34 cellular contexts compared by ENCODE assay signal in the genomic region with DNA sequence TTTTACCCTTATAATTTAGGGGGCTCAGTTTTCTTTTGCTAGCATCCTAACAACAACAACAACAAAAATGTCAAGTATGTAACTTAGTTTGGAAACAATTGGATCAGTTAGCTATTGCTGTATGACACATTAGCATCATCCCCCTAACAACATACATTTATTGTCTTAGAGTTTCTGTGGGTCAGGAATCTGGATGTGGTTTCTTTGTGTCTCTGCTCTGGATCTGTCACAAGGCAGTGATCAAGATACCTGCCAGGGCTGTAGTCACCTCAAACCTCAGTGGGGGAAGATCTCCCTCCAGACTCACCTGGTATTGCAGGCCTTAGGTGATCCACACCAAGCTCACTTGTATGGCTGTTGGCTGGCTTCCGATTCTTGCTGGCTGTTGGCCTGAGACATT. TPM values are rescaled to one million over a fixed set of nuclear protein-coding genes. Genes with fewer than 3 reads are reported as not detected.
"Had no signal": no experiment of that assay in that cellular context is flagged by ENCODE, and none has a peak within 500 bp of the region (broad histone marks: within the 10 kb centered on the region; RNA-seq: fewer than 3 reads in every experiment).

No MANE protein-coding gene starts in this region.

- FAIRE-seq: astrocyte, bronchial epithelial cell, TTC549 had no signal

- H3K27ac ChIP-seq: body of pancreas, brain microvascular endothelial cell, cardiac muscle cell, VCaP had no signal

- H3K9me3 ChIP-seq: body of pancreas had no signal

- H3K4me3 ChIP-seq: body of pancreas, cardiac muscle cell had no signal

- H3K27me3 ChIP-seq: body of pancreas, brain microvascular endothelial cell, cardiac muscle cell had no signal

- ATAC-seq: activated CD8-positive, alpha-beta T cell treated with anti-CD3 and anti-CD28 coated beads for 36 hours; activated naive CD8-positive, alpha-beta T cell treated with anti-CD3 and anti-CD28 coated beads, Interleukin-2, amount 50 U/mL, for 24 hours; body of pancreas had no signal

- H3K4me1 ChIP-seq: body of pancreas had no signal

- DNase-seq: activated B cell treated with CpG ODN at 0.5 μM for 24 hours; activated CD4-positive, alpha-beta memory T cell treated with anti-CD3 and anti-CD28 coated beads for 36 hours; activated CD4-positive, alpha-beta T cell treated with anti-CD3 and anti-CD28 coated beads for 4 hours; activated CD4-positive, alpha-beta T cell treated with anti-CD3 and anti-CD28 coated beads, Interleukin-2, amount 10 ng/mL, durations not matched to agents 24 days and 14 days; activated CD4-positive, alpha-beta T cell treated with anti-CD3 and anti-CD28 coated beads, Interleukin-2, amount 50 U/mL, for 1 hour; activated CD4-positive, alpha-beta T cell treated with anti-CD3 and anti-CD28 coated beads, Interleukin-2, amount 50 U/mL, for 4 hours; activated CD4-positive, CD25-positive, alpha-beta regulatory T cell treated with anti-CD3 and anti-CD28 coated beads, Interleukin-2, amount 50 U/mL, for 72 hours; activated CD8-positive, alpha-beta memory T cell treated with anti-CD3 and anti-CD28 coated beads, Interleukin-2, amount 50 U/mL, for 4 hours; activated CD8-positive, alpha-beta T cell treated with anti-CD3 and anti-CD28 coated beads for 36 hours; activated effector memory CD4-positive, alpha-beta T cell treated with Interleukin-2 at 50 U/mL for 16 hours; activated gamma-delta T cell; activated naive CD4-positive, alpha-beta T cell treated with anti-CD3 and anti-CD28 coated beads, Interleukin-2, amount 10 ng/mL, durations not matched to agents 7 days and 5 days; activated naive CD4-positive, alpha-beta T cell treated with Interleukin-2 at 50 U/mL for 16 hours; activated naive CD8-positive, alpha-beta T cell treated with anti-CD3 and anti-CD28 coated beads, Interleukin-2, amount 10 ng/mL, durations not matched to agents 7 days and 5 days; activated naive CD8-positive, alpha-beta T cell treated with anti-CD3 and anti-CD28 coated beads, Interleukin-2, amount 50 U/mL, for 24 hours; activated T-cell treated with anti-CD3 and anti-CD28 coated beads, Interleukin-2, amount 50 U/mL, for 24 hours; activated T-cell treated with anti-CD3 and anti-CD28 coated beads, Interleukin-2, amount 50 U/mL, for 48 hours; amygdala; anterior cingulate cortex; body of pancreas; brain microvascular endothelial cell; caudate nucleus; cerebellar nuclear complex; SW 1271; T-helper 1 cell; T-helper 2 cell; T-helper 9 cell had no signal

- H3K36me3 ChIP-seq: brain microvascular endothelial cell, cardiac muscle cell had no signal

RNA-seq across cellular contexts. Expression of gene CREB5, which starts 18.3 kb away (rescaled TPM):
- total RNA-seq: activated CD4-positive, alpha-beta T cell treated with anti-CD3 and anti-CD28 coated beads, Interleukin-2, amount 10 ng/mL, durations not matched to agents 24 days and 14 days; activated CD8-positive, alpha-beta memory T cell treated with anti-CD3 and anti-CD28 coated beads for 36 hours; activated naive CD8-positive, alpha-beta T cell treated with anti-CD3 and anti-CD28 coated beads, Interleukin-2, amount 10 ng/mL, durations not matched to agents 7 days and 5 days; activated T-helper 2 cell treated with anti-CD3 and anti-CD28 coated beads, Interferon-gamma antibody, Interleukin-2, Interleukin-4, amounts not matched to agents 10 μg/mL and 5 μg/mL and 100 μg/mL, durations not matched to agents 14 hours and 24 hours and 36 hours had no signal
